ENCODE assay signal across 1 cellular context in genomic region chr20:3003416-3003815, GRCh38.
TF ChIP-seq lines count a peak whose summit lies in the region.

No MANE protein-coding gene starts in this region.

TF ChIP-seq in HepG2, 621 proteins besides CTCF, POLR2A, EP300 and RAD21 (continued from another document):
- TF ChIP-seq, protein P1, sequence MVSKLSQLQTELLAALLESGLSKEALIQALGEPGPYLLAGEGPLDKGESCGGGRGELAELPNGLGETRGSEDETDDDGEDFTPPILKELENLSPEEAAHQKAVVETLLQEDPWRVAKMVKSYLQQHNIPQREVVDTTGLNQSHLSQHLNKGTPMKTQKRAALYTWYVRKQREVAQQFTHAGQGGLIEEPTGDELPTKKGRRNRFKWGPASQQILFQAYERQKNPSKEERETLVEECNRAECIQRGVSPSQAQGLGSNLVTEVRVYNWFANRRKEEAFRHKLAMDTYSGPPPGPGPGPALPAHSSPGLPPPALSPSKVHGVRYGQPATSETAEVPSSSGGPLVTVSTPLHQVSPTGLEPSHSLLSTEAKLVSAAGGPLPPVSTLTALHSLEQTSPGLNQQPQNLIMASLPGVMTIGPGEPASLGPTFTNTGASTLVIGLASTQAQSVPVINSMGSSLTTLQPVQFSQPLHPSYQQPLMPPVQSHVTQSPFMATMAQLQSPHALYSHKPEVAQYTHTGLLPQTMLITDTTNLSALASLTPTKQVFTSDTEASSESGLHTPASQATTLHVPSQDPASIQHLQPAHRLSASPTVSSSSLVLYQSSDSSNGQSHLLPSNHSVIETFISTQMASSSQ (IDR thresholded peaks at IDR 0.05; ENCODE audit: low read depth) = no peak
- TF ChIP-seq, protein P1 (CRISPR knock-in tag; IDR thresholded peaks at IDR 0.05; ENCODE audit: borderline replicate concordance) = no peak
- TF ChIP-seq ZNF564 (CRISPR knock-in tag; IDR thresholded peaks at IDR 0.05) (no peak), ZNF7 (CRISPR knock-in tag; IDR thresholded peaks at IDR 0.05) (no peak), FOXP1 (IDR thresholded peaks at IDR 0.05) (no peak), FOXP1 (CRISPR knock-in tag; IDR thresholded peaks at IDR 0.05) (0 out of 2 replicates have a peak, but pooled peaks have one; percentile 35), USF2 (IDR thresholded peaks at IDR 0.05; ENCODE audit: low read depth, low read length) (no peak), USF2 (CRISPR knock-in tag; IDR thresholded peaks at IDR 0.05; ENCODE audit: borderline replicate concordance) (no peak), ARID5B (CRISPR knock-in tag; IDR thresholded peaks at IDR 0.05) (peak; percentile 69), XRCC5 (optimal IDR thresholded peaks at IDR 0.05; ENCODE audit: low read length) (no peak), BORCS8-MEF2B (CRISPR knock-in tag; IDR thresholded peaks at IDR 0.05) (no peak), ZNF598 (CRISPR knock-in tag; IDR thresholded peaks at IDR 0.05; ENCODE audit: borderline replicate concordance) (no peak), ZNF136 (CRISPR knock-in tag; IDR thresholded peaks at IDR 0.05; ENCODE audit: low read depth) (no peak), DPF2 (CRISPR knock-in tag; IDR thresholded peaks at IDR 0.05; ENCODE audit: borderline replicate concordance, low read depth) (no peak), EZH2 (conservative IDR thresholded peaks at IDR 0.05; ENCODE audit: low read depth, low read length) (no peak)
- TF ChIP-seq, protein P2, sequence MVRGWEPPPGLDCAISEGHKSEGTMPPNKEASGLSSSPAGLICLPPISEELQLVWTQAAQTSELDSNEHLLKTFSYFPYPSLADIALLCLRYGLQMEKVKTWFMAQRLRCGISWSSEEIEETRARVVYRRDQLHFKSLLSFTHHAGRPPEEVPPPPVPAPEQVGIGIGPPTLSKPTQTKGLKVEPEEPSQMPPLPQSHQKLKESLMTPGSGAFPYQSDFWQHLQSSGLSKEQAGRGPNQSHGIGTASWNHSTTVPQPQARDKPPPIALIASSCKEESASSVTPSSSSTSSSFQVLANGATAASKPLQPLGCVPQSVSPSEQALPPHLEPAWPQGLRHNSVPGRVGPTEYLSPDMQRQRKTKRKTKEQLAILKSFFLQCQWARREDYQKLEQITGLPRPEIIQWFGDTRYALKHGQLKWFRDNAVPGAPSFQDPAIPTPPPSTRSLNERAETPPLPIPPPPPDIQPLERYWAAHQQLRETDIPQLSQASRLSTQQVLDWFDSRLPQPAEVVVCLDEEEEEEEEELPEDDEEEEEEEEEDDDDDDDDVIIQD (CRISPR knock-in tag; IDR thresholded peaks at IDR 0.05; ENCODE audit: low read depth) = 0 out of 2 replicates have a peak, but pooled peaks have one; percentile 19
